27 cellular contexts compared by ENCODE assay signal in the genomic region with DNA sequence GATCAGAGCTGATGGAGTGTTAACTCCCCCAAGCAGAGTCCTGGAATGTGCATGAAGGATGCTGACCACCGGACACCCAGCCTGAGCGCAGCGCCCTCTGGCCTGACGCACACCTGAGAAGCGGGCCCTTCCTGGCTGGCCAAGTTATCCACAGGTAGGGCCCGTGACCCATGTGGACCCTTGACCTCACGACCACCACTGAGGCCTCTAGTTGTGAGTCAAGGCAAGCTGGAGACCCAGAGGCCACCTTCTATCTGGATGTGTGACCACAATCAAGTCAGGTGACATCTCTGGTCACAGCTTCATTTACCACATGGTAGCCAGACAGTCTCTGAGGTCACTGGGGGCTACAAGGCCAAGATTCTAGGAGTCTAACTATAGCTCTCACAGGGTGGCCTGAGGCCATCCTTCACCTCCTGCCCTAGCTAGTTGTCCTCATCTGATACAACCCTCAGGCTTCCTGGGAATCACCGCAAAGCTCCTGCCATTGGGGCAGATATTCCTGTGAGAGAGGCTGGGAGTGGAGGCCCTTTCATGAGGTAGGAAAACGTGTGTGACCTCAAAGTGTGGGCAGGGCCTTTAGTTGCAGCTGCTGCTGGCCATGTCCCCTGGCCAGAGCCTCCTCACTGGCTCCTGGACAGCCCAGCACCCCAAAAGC. TPM values are rescaled to one million over a fixed set of nuclear protein-coding genes. Genes with fewer than 3 reads are reported as not detected.
DNase-seq lines count a peak whose midpoint lies in the region; ATAC-seq and TF ChIP-seq lines count a peak whose summit lies in the region.
"Had no signal": no experiment of that assay in that cellular context is flagged by ENCODE, and none has a peak within 500 bp of the region (broad histone marks: within the 10 kb centered on the region; RNA-seq: fewer than 3 reads in every experiment).

No MANE protein-coding gene starts in this region.

- peak; percentile 9 for DNase-seq in 8988T
- DNase-seq in body of pancreas = peak in 3 of 4 donors; percentile 8 to 10 (median 10)
- DNase-seq in natural killer cell treated with Interleukin-12 subunit alpha and Interleukin-12 subunit beta and Interleukin-15 and Interleukin-18, amount 100 ng/mL, for 72 hours (ENCODE audit: low spot score) = peak; percentile 39
- DNase-seq in H9 = no peak
- DNase-seq in CD14-positive monocyte (ENCODE audit: low spot score) = no peak
- DNase-seq in stimulated activated CD4-positive, alpha-beta T cell treated with anti-CD3 and anti-CD28 coated beads, Interleukin-4, amount 100 ng/mL, for 24 hours = no peak
- DNase-seq: activated CD4-positive, alpha-beta T cell treated with anti-CD3 and anti-CD28 coated beads for 4 hours; activated CD8-positive, alpha-beta memory T cell treated with anti-CD3 and anti-CD28 coated beads for 24 hours; activated T-cell treated with anti-CD3 and anti-CD28 coated beads, Interleukin-2, amount 50 U/mL, for 1 hour; cerebellar nuclear complex; DMS53; GDM1; NCI-H1694 treated with DMSO at 0.1 percent for 48 hours; NCI-H524 treated with DMSO at 0.1 percent for 48 hours; NK-92 treated with Interleukin-12 subunit alpha and Interleukin-12 subunit beta, amount 100 ng/mL, for 24 hours; SJCRH30; stimulated activated CD4-positive, alpha-beta T cell treated with anti-CD3 and anti-CD28 coated beads, Interleukin-15, amount 100 ng/mL, for 24 hours had no signal

- TF ChIP-seq POLR2A in body of pancreas (IDR thresholded peaks at IDR 0.05) = no peak

- peak overlapping the region; percentile 34; the same call in 1 of the 2 replicates for H3K4me3 ChIP-seq in BLaER1
- no peak overlapping the region for H3K4me3 ChIP-seq in body of pancreas
- H3K4me3 ChIP-seq: pancreas, SJCRH30, transverse colon had no signal

- TF ChIP-seq CTCF in body of pancreas (IDR thresholded peaks at IDR 0.05) (no peak), H9 (conservative IDR thresholded peaks at IDR 0.05) (no peak), CD14-positive monocyte (IDR thresholded peaks at IDR 0.05) (no peak)

- H3K9me3 ChIP-seq in BLaER1 (no peaks in the 10 kb centered on the region), body of pancreas (no peaks in the 10 kb centered on the region), H9 (ENCODE audit: control insufficient read depth, low read depth, low read length) (no peaks in the 10 kb centered on the region)
- H3K9me3 ChIP-seq: pancreas, SJCRH30, transverse colon had no signal

- H2BK120ac ChIP-seq in H9 (ENCODE audit: low read depth, low read length, poor library complexity, severe bottlenecking) = no peak overlapping the region

- no peak overlapping the region for H2AK5ac ChIP-seq in H9 (ENCODE audit: insufficient read length, low read length)

- H3K27ac ChIP-seq in BLaER1 = peak overlapping the region; percentile 78
- peak overlapping the region in 1 of 4 donors; percentile 9 for H3K27ac ChIP-seq in body of pancreas
- no peak overlapping the region for H3K27ac ChIP-seq in H9 (ENCODE audit: insufficient read length, low read depth, low read length)
- H3K27ac ChIP-seq: HL-60, pancreas, SJCRH30, transverse colon had no signal

- H2BK20ac ChIP-seq in H9 (ENCODE audit: low read depth, low read length, poor library complexity, severe bottlenecking) = no peak overlapping the region

- H4K5ac ChIP-seq in H9 (ENCODE audit: insufficient read length, low read depth, low read length) = no peak overlapping the region

- no peaks in the 10 kb centered on the region for H3K36me3 Mint-ChIP-seq in natural killer cell treated with Interleukin-12 subunit alpha and Interleukin-12 subunit beta and Interleukin-15 and Interleukin-18, amount 100 ng/mL, for 72 hours
- H3K36me3 Mint-ChIP-seq in H9 (ENCODE audit: insufficient read depth in 1 of 3, low read depth in 3 of 3) = peaks cover 27 to 77% (median 71%) of the 10 kb centered on the region in 3 experiments
- peaks cover 86 to 98% of the 10 kb centered on the region in 2 donors for H3K36me3 Mint-ChIP-seq in CD14-positive monocyte

- H3K4me3 Mint-ChIP-seq in natural killer cell treated with Interleukin-12 subunit alpha and Interleukin-12 subunit beta and Interleukin-15 and Interleukin-18, amount 100 ng/mL, for 72 hours = no peak overlapping the region
- H3K4me3 Mint-ChIP-seq in H9 (no peak overlapping the region), CD14-positive monocyte (no peak overlapping the region)
- H3K4me3 Mint-ChIP-seq: activated naive CD4-positive, alpha-beta T cell treated with anti-CD3 and anti-CD28 coated beads, Interleukin-2, amount 50 U/mL, for 24 hours; CD8-positive, alpha-beta memory T cell; naive thymus-derived CD8-positive, alpha-beta T cell; stimulated activated naive CD8-positive, alpha-beta T cell treated with anti-CD3 and anti-CD28 coated beads, Interleukin-15, Interleukin-2, amounts not matched to agents 100 ng/mL and 50 ng/mL, for 24 hours had no signal

- no peaks in the 10 kb centered on the region for H3K27me3 ChIP-seq in BLaER1
- no peaks in the 10 kb centered on the region for H3K27me3 ChIP-seq in body of pancreas
- no peaks in the 10 kb centered on the region for H3K27me3 ChIP-seq in H9 (ENCODE audit: insufficient read depth, low read length)
- H3K27me3 ChIP-seq: pancreas, SJCRH30, transverse colon had no signal

- H3K79me2 ChIP-seq in H9 (ENCODE audit: insufficient read depth, low read length) = no peaks in the 10 kb centered on the region

- no peaks in the 10 kb centered on the region for H3K27me3 Mint-ChIP-seq in natural killer cell treated with Interleukin-12 subunit alpha and Interleukin-12 subunit beta and Interleukin-15 and Interleukin-18, amount 100 ng/mL, for 72 hours
- H3K27me3 Mint-ChIP-seq in H9 (ENCODE audit: low read depth) = no peaks in the 10 kb centered on the region
- no peaks in the 10 kb centered on the region for H3K27me3 Mint-ChIP-seq in CD14-positive monocyte (ENCODE audit: low read depth in 3 of 3)
- H3K27me3 Mint-ChIP-seq: activated naive CD4-positive, alpha-beta T cell treated with anti-CD3 and anti-CD28 coated beads, Interleukin-2, amount 50 U/mL, for 24 hours; CD8-positive, alpha-beta memory T cell; naive thymus-derived CD8-positive, alpha-beta T cell; stimulated activated naive CD8-positive, alpha-beta T cell treated with anti-CD3 and anti-CD28 coated beads, Interleukin-15, Interleukin-2, amounts not matched to agents 100 ng/mL and 50 ng/mL, for 24 hours had no signal

- H3K4me2 ChIP-seq in BLaER1 = peak overlapping the region; percentile 93
- no peak overlapping the region for H3K4me2 ChIP-seq in H9 (ENCODE audit: insufficient read depth, insufficient read length, low read length)

- no peak overlapping the region for H2BK15ac ChIP-seq in H9 (ENCODE audit: low read depth, low read length)

- H3T11ph ChIP-seq in H9 (ENCODE audit: low read length) = no peak overlapping the region

- peaks cover 0 to 6% of the 10 kb centered on the region in 2 donors for H3K4me1 Mint-ChIP-seq in natural killer cell treated with Interleukin-12 subunit alpha and Interleukin-12 subunit beta and Interleukin-15 and Interleukin-18, amount 100 ng/mL, for 72 hours (ENCODE audit: low read depth in 2 of 2)
- H3K4me1 Mint-ChIP-seq in H9 = no peaks in the 10 kb centered on the region
- peaks cover 9% of the 10 kb centered on the region for H3K4me1 Mint-ChIP-seq in CD14-positive monocyte
- H3K4me1 Mint-ChIP-seq: activated naive CD4-positive, alpha-beta T cell treated with anti-CD3 and anti-CD28 coated beads, Interleukin-2, amount 50 U/mL, for 24 hours; CD8-positive, alpha-beta memory T cell had no signal

- H2BK5ac ChIP-seq in H9 (ENCODE audit: insufficient read length, low read length) = no peak overlapping the region

- H3K56ac ChIP-seq in H9 (ENCODE audit: insufficient read length, low read depth, low read length) = no peak overlapping the region

- 77 to 78% methylated on average over 9 of the region's 9 CpGs for WGBS in body of pancreas, 2 donors
- no CpG with 5 or more reads among the region's 9 CpGs for WGBS in H9 (ENCODE audit: extremely low coverage, insufficient read length, low lambda C conversion rate)

- no peak overlapping the region for H4K91ac ChIP-seq in H9 (ENCODE audit: insufficient read length, low read depth, low read length)

- H3K79me1 ChIP-seq in H9 (ENCODE audit: insufficient read depth, low read depth, low read length, poor library complexity, severe bottlenecking) = no peaks in the 10 kb centered on the region

- H3K9ac ChIP-seq in BLaER1 (peak overlapping the region; percentile 69; the same call in 1 of the 2 replicates), H9 (ENCODE audit: extremely low read depth, insufficient read length, low read length) (no peak overlapping the region)

- peaks cover 83% of the 10 kb centered on the region for H3K4me1 ChIP-seq in BLaER1
- peaks cover 28% of the 10 kb centered on the region for H3K4me1 ChIP-seq in body of pancreas
- no peaks in the 10 kb centered on the region for H3K4me1 ChIP-seq in H9 (ENCODE audit: insufficient read depth, low read length)
- H3K4me1 ChIP-seq: SJCRH30, transverse colon had no signal

- H3K18ac ChIP-seq in H9 (ENCODE audit: insufficient read length, low read depth, low read length) = no peak overlapping the region

- ATAC-seq in body of pancreas = no peak
- peak in 1 of 2 donors; percentile 3 for ATAC-seq in natural killer cell treated with Interleukin-12 subunit alpha and Interleukin-12 subunit beta and Interleukin-15 and Interleukin-18, amount 100 ng/mL, for 72 hours
- no peak for ATAC-seq in GM18517 (IDR thresholded peaks at IDR 0.05; ENCODE audit: unreplicated experiment)
- ATAC-seq: naive thymus-derived CD8-positive, alpha-beta T cell; Panc1; pancreas had no signal

- no peak overlapping the region for H3K4ac ChIP-seq in H9 (ENCODE audit: low read depth, low read length)

- H3K23me2 ChIP-seq in H9 (ENCODE audit: insufficient read length, low read depth, low read length, poor library complexity, severe bottlenecking) = no peaks in the 10 kb centered on the region

- H3K23ac ChIP-seq in H9 (ENCODE audit: insufficient read length, low read depth, low read length) = no peak overlapping the region

- intact Hi-C loops in body of pancreas (cut with DNase I) (no loop called here), CD14-positive monocyte (cut with micrococcal nuclease) (no loop called here)

- no peak overlapping the region for H4K8ac ChIP-seq in H9 (replicated peaks; ENCODE audit: insufficient read length, low read depth, low read length)

- no peaks in the 10 kb centered on the region for H3K9me3 Mint-ChIP-seq in natural killer cell treated with Interleukin-12 subunit alpha and Interleukin-12 subunit beta and Interleukin-15 and Interleukin-18, amount 100 ng/mL, for 72 hours
- H3K9me3 Mint-ChIP-seq in H9 = no peaks in the 10 kb centered on the region
- no peaks in the 10 kb centered on the region for H3K9me3 Mint-ChIP-seq in CD14-positive monocyte
- H3K9me3 Mint-ChIP-seq: activated naive CD4-positive, alpha-beta T cell treated with anti-CD3 and anti-CD28 coated beads, Interleukin-2, amount 50 U/mL, for 24 hours; CD8-positive, alpha-beta memory T cell; naive thymus-derived CD8-positive, alpha-beta T cell; stimulated activated naive CD8-positive, alpha-beta T cell treated with anti-CD3 and anti-CD28 coated beads, Interleukin-15, Interleukin-2, amounts not matched to agents 100 ng/mL and 50 ng/mL, for 24 hours had no signal

- H2AFZ ChIP-seq in H9 (ENCODE audit: low read length) = no peak overlapping the region

- H3K14ac ChIP-seq in H9 (ENCODE audit: insufficient read depth, low read length) = no peak overlapping the region

- H4K20me1 ChIP-seq in BLaER1 (peaks cover 48% of the 10 kb centered on the region), H9 (ENCODE audit: control insufficient read depth, insufficient read depth, insufficient read length) (peaks cover 2% of the 10 kb centered on the region)

- H3K27ac Mint-ChIP-seq in natural killer cell treated with Interleukin-12 subunit alpha and Interleukin-12 subunit beta and Interleukin-15 and Interleukin-18, amount 100 ng/mL, for 72 hours = no peak overlapping the region
- H3K27ac Mint-ChIP-seq in H9 (no peak overlapping the region; a peak in 1 of 7 replicates), CD14-positive monocyte (peak overlapping the region in 1 of 7 donors; percentile 21)
- H3K27ac Mint-ChIP-seq: activated naive CD4-positive, alpha-beta T cell treated with anti-CD3 and anti-CD28 coated beads, Interleukin-2, amount 50 U/mL, for 24 hours; CD8-positive, alpha-beta memory T cell; stimulated activated naive CD8-positive, alpha-beta T cell treated with anti-CD3 and anti-CD28 coated beads, Interleukin-15, Interleukin-2, amounts not matched to agents 100 ng/mL and 50 ng/mL, for 24 hours had no signal

- H2BK12ac ChIP-seq in H9 (ENCODE audit: insufficient read length, low read depth, low read length) = no peak overlapping the region

- peaks cover 100% of the 10 kb centered on the region for H3K36me3 ChIP-seq in BLaER1
- H3K36me3 ChIP-seq in body of pancreas (replicated peaks in 1 of 2; ENCODE audit: insufficient read depth in 1 of 2, low read depth in 2 of 2) = peaks cover 44 to 54% of the 10 kb centered on the region in 2 donors

RNA-seq across cellular contexts. Expression of gene DSTN, which starts 53.1 kb away (rescaled TPM):
- total RNA-seq in body of pancreas (100 to 1,000 TPM; 103 to 464 TPM), H9 (2021) (145 and 148 TPM in 2 replicates)
- 10 to 100 TPM; 42.5 to 59.1 TPM for total RNA-seq in natural killer cell treated with Interleukin-12 subunit alpha and Interleukin-12 subunit beta and Interleukin-15 and Interleukin-18, amount 100 ng/mL, for 72 hours
- polyA plus RNA-seq in CD14-positive monocyte = 10 to 100 TPM; 58.4 to 63.8 TPM

RNA-seq across cellular contexts. Expression of gene RRBP1, which starts 59.1 kb away (rescaled TPM):
- total RNA-seq in body of pancreas (100 to 1,000 TPM; 313 to 511 TPM), H9 (2021) (89.8 and 97.8 TPM in 2 replicates)
- total RNA-seq in natural killer cell treated with Interleukin-12 subunit alpha and Interleukin-12 subunit beta and Interleukin-15 and Interleukin-18, amount 100 ng/mL, for 72 hours = 100 to 1,000 TPM; 113 to 134 TPM
- 1 to 10 TPM; 4.7 to 7.5 TPM for polyA plus RNA-seq in CD14-positive monocyte

Comparison
In these comparisons a context has a peak if more than half of its experiments do, and no peak if none do; other contexts are left out.
1. DNase-seq: peak in 8988T (single experiment), body of pancreas (3 of 4) and natural killer cell treated with Interleukin-12 subunit alpha and Interleukin-12 subunit beta and Interleukin-15 and Interleukin-18, amount 100 ng/mL, for 72 hours (single experiment); none in H9 (single experiment), CD14-positive monocyte (single experiment) and stimulated activated CD4-positive, alpha-beta T cell treated with anti-CD3 and anti-CD28 coated beads, Interleukin-4, amount 100 ng/mL, for 24 hours (single experiment).